Comparison of ENCODE assay signal across 1 cellular context in genomic region chr7:87110778-87111177, GRCh38.
TF ChIP-seq lines count a peak whose summit lies in the region.

No MANE protein-coding gene starts in this region.

TF ChIP-seq in IMR-90, 13 proteins besides CTCF, POLR2A, EP300 and RAD21:
- TF ChIP-seq MAZ (IDR thresholded peaks at IDR 0.05; ENCODE audit: borderline replicate concordance, low read depth, low read length) (no peak), CHD1 (IDR thresholded peaks at IDR 0.05; ENCODE audit: low read depth, low read length) (no peak), CEBPB (IDR thresholded peaks at IDR 0.05; ENCODE audit: low read depth, low read length) (peak; percentile 62), MAFK (IDR thresholded peaks at IDR 0.05; ENCODE audit: low read depth, low read length) (peak; percentile 40; the same call in 1 of the 2 replicates), MXI1 (IDR thresholded peaks at IDR 0.05; ENCODE audit: borderline replicate concordance, low read depth, low read length) (no peak), NFE2L2 (IDR thresholded peaks at IDR 0.05; ENCODE audit: low read depth, low read length) (no peak), SMC3 (IDR thresholded peaks at IDR 0.05; ENCODE audit: low read depth, low read length) (no peak), BHLHE40 (IDR thresholded peaks at IDR 0.05; ENCODE audit: low read depth, low read length) (peak; percentile 35; the same call in 1 of the 2 replicates), FOS (IDR thresholded peaks at IDR 0.05; ENCODE audit: low read depth, low read length) (peak; percentile 48; the same call in 1 of the 2 replicates), RFX5 (IDR thresholded peaks at IDR 0.05; ENCODE audit: low read depth, low read length) (no peak), ELK1 (IDR thresholded peaks at IDR 0.05; ENCODE audit: borderline replicate concordance, low read depth, low read length) (no peak), RCOR1 (IDR thresholded peaks at IDR 0.05; ENCODE audit: insufficient replicate concordance, low read length) (no peak), USF2 (IDR thresholded peaks at IDR 0.05; ENCODE audit: low read depth, low read length) (no peak)
